Comparison of ENCODE assay signal across 1 cellular context in the genomic region with DNA sequence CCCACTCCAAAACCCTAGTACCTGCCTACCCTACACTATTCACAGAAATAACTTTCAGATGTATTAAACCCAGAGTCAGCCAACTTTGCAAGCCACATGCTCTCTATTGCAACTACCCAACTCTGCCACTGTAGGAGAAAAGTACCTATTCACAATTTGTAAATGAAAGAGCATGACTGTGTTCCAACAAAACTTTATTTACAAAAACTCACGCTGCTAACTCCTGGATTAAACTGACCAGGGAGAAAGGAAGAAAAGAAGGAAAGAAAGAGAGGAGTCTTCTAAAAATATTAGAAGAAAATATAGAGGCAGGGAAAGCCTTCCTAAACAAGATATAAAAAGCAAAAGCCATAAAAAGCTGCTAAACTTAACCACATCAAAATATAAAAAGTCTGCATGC.
TF ChIP-seq lines count a peak whose summit lies in the region.

No MANE protein-coding gene starts in this region.

TF ChIP-seq in GM23338, 12 proteins besides CTCF, POLR2A, EP300 and RAD21 (continued from another document):
- TF ChIP-seq STAT1 (IDR thresholded peaks at IDR 0.05; ENCODE audit: unreplicated experiment) (no peak), ZNF331 (CRISPR knock-in tag; IDR thresholded peaks at IDR 0.05; ENCODE audit: low read depth) (no peak)
